Comparison of ENCODE assay signal across 14 cellular contexts in the genomic region with DNA sequence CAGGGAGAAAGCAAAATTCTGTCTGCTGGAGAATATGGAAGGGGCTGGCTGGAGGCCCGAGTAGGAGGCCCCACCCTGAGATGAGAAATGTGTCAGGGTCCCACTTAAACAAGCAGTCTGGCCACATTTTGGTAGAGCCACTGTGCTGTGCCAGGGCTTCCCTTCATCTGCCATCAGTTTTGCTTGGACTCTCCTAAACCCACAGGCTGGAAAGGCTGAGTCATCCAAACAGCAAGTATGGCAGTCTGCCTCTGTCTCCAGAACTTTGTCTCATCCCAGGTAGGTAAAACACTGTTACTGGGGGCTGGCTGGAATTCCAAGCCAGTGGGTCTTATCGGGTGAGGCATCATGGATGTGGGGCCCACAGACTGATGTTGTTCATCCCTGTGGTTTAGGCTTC.
"Had no signal": no experiment of that assay in that cellular context is flagged by ENCODE, and none has a peak within 500 bp of the region (broad histone marks: within the 10 kb centered on the region; RNA-seq: fewer than 3 reads in every experiment).

No MANE protein-coding gene starts in this region.

- ATAC-seq: activated CD4-positive, alpha-beta T cell treated with anti-CD3 and anti-CD28 coated beads for 36 hours; esophagus mucosa; left lobe of liver; stimulated activated memory B cell treated with anti-CD40 and anti-IgM and Interleukin-4, amounts not matched to agents 10 μg/mL and 1 μg/mL and 100 μg/mL, for 72 hours; upper lobe of right lung had no signal

- DNase-seq: activated CD4-positive, alpha-beta T cell treated with anti-CD3 and anti-CD28 coated beads for 36 hours; activated CD4-positive, alpha-beta T cell treated with anti-CD3 and anti-CD28 coated beads, Interleukin-2, amount 50 U/mL, for 48 hours; activated gamma-delta T cell; effector CD8-positive, alpha-beta T cell; foreskin fibroblast; hypothalamus; sigmoid colon; spleen; stimulated activated CD4-positive, alpha-beta T cell treated with anti-CD3 and anti-CD28 coated beads, Interleukin-4, amount 100 ng/mL, for 4 hours; T-helper 2 cell; upper lobe of right lung had no signal
